Comparison of ENCODE assay signal across 8 cellular contexts in genomic region chr10:122878799-122879338, GRCh38. TPM values are rescaled to one million over a fixed set of nuclear protein-coding genes. Genes with fewer than 3 reads are reported as not detected.
A peak's percentile ranks its signal among the peaks of the same experiment; 100 is the strongest.
DNase-seq lines count a peak whose midpoint lies in the region; ATAC-seq and TF ChIP-seq lines count a peak whose summit lies in the region.

No MANE protein-coding gene starts in this region.

- H3K4me1 ChIP-seq in ES-I3 (ENCODE audit: insufficient read depth, low read length), result peaks cover 23% of the 10 kb centered on the region
- no peaks in the 10 kb centered on the region for H3K4me1 ChIP-seq in breast epithelium
- peaks cover 17% of the 10 kb centered on the region for H3K4me1 ChIP-seq in vagina

- H3K27ac ChIP-seq in breast epithelium, result peak overlapping the region; percentile 52 to 65
- no peak overlapping the region for H3K27ac ChIP-seq in vagina

- H3K9me3 ChIP-seq in ES-I3 (ENCODE audit: control insufficient read depth, insufficient read depth, low read length) (no peaks in the 10 kb centered on the region), breast epithelium (no peaks in the 10 kb centered on the region), vagina (no peaks in the 10 kb centered on the region)

- intact Hi-C loops in breast epithelium (cut with DNase I; ENCODE audit: low total_unique reads), result no loop called here
- intact Hi-C loops in lower leg skin (cut with DNase I; ENCODE audit: low total_unique reads), result no loop called here
- intact Hi-C loops in vagina (cut with DNase I), result no loop called here

- peak overlapping the region; percentile 57 to 75 (median 73) for H3K4me3 ChIP-seq in breast epithelium
- H3K4me3 ChIP-seq in lower leg skin (ENCODE audit: low read depth, poor library complexity, severe bottlenecking), result peak overlapping the region; percentile 55
- peak overlapping the region; percentile 50 to 60 for H3K4me3 ChIP-seq in vagina

- no peaks in the 10 kb centered on the region for H3K36me3 ChIP-seq in ES-I3 (ENCODE audit: insufficient read depth, low read length)
- no peaks in the 10 kb centered on the region for H3K36me3 ChIP-seq in breast epithelium
- no peaks in the 10 kb centered on the region for H3K36me3 ChIP-seq in vagina

- 34 to 43% methylated on average over 14 of the region's 14 CpGs for WGBS in lower leg skin, 2 donors

- peak; percentile 10 for ATAC-seq in GM21737 (IDR thresholded peaks at IDR 0.05; ENCODE audit: unreplicated experiment)

- H3K9ac ChIP-seq in ES-I3 (ENCODE audit: low read depth, low read length), result peak overlapping the region; percentile 52

- TF ChIP-seq CTCF in breast epithelium (IDR thresholded peaks at IDR 0.05) (no peak), lower leg skin (IDR thresholded peaks at IDR 0.05) (no peak), vagina (IDR thresholded peaks at IDR 0.05) (no peak)

- TF ChIP-seq POLR2A in breast epithelium (IDR thresholded peaks at IDR 0.05) (no peak), lower leg skin (IDR thresholded peaks at IDR 0.05) (no peak), vagina (IDR thresholded peaks at IDR 0.05) (no peak)

- H3K27me3 ChIP-seq in breast epithelium (no peaks in the 10 kb centered on the region), vagina (no peaks in the 10 kb centered on the region)

- DNase-seq in NCI-H1105 (lab: John Stamatoyannopoulos, UW) (peak; percentile 0), breast epithelium (ENCODE audit: low spot score in 2 of 2) (no peak), lower leg skin (ENCODE audit: low spot score in 2 of 2) (no peak), vagina (ENCODE audit: extremely low spot score in 2 of 2) (no peak), NCI-H774 (lab: John Stamatoyannopoulos, UW) (no peak)
- no peak for DNase-seq in activated CD4-positive, alpha-beta T cell treated with anti-CD3 and anti-CD28 coated beads, Interleukin-2, amount 50 U/mL, for 4 hours

RNA-seq across cellular contexts. Expression of gene FAM24B, which starts 0.5 kb away (rescaled TPM):
- 1 to 10 TPM; 3.7 to 6.6 (median 5.4) TPM for total RNA-seq in breast epithelium
- 1 to 10 TPM; 1.4 to 5.3 (median 4.0) TPM for total RNA-seq in lower leg skin
- total RNA-seq in vagina, result not detected

RNA-seq across cellular contexts. Expression of gene FAM24A, which starts 31.5 kb away (rescaled TPM):
- total RNA-seq in breast epithelium, result not detected
- not detected for total RNA-seq in lower leg skin
- total RNA-seq in vagina, result not detected

RNA-seq across cellular contexts. Expression of gene CUZD1, which starts 33.2 kb away (rescaled TPM):
- 1 to 10 TPM in 1 of 3 donors, under 1 TPM in 2; 0.48 to 1.8 (median 0.98) TPM for total RNA-seq in breast epithelium
- total RNA-seq in lower leg skin, result under 1 TPM; 0.13 to 0.88 (median 0.54) TPM
- total RNA-seq in vagina, result not detected
